ENCODE assay signal across 1 cellular context in the genomic region with DNA sequence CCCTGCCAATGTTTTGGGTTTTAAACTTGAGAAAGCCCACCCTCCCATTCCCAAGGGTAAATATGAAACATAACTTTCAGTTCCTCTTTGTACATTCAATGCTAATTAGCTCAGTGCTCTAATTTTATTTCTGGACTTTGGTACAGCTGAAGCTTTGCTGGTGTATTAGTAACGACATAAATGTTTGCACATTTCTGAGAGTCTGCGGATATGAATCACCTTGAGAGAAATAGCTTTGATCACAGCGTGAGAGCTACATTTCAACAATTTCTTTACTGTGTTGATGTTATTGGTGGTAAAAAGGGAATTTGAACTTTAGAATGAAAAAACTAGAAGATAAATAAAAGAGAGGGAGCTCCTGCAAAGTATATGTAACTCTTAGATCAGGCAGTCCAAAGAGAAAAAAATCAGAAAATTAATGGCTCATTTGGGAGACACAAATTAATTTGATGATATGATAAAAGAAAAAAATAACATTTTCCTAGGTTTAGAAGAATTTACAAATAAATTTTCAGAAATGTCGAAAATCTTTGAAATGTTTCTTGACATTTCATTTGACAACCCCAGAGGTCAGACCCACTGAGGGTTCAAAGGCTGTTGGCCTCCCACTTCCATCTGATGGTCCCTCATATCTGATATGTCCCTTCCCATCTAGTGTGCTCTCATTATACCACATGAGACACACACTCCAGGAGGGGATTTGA.
TF ChIP-seq lines count a peak whose summit lies in the region.

No MANE protein-coding gene starts in this region.

TF ChIP-seq in HepG2, 621 proteins besides CTCF, POLR2A, EP300 and RAD21 (continued from another document and continues in another):
- TF ChIP-seq, protein P1, sequence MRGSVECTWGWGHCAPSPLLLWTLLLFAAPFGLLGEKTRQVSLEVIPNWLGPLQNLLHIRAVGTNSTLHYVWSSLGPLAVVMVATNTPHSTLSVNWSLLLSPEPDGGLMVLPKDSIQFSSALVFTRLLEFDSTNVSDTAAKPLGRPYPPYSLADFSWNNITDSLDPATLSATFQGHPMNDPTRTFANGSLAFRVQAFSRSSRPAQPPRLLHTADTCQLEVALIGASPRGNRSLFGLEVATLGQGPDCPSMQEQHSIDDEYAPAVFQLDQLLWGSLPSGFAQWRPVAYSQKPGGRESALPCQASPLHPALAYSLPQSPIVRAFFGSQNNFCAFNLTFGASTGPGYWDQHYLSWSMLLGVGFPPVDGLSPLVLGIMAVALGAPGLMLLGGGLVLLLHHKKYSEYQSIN (CRISPR knock-in tag; IDR thresholded peaks at IDR 0.05; ENCODE audit: borderline replicate concordance), result no peak
- no peak for TF ChIP-seq POLR2AphosphoS5 (IDR thresholded peaks at IDR 0.05; ENCODE audit: low read depth, low read length)
- TF ChIP-seq, protein P2, sequence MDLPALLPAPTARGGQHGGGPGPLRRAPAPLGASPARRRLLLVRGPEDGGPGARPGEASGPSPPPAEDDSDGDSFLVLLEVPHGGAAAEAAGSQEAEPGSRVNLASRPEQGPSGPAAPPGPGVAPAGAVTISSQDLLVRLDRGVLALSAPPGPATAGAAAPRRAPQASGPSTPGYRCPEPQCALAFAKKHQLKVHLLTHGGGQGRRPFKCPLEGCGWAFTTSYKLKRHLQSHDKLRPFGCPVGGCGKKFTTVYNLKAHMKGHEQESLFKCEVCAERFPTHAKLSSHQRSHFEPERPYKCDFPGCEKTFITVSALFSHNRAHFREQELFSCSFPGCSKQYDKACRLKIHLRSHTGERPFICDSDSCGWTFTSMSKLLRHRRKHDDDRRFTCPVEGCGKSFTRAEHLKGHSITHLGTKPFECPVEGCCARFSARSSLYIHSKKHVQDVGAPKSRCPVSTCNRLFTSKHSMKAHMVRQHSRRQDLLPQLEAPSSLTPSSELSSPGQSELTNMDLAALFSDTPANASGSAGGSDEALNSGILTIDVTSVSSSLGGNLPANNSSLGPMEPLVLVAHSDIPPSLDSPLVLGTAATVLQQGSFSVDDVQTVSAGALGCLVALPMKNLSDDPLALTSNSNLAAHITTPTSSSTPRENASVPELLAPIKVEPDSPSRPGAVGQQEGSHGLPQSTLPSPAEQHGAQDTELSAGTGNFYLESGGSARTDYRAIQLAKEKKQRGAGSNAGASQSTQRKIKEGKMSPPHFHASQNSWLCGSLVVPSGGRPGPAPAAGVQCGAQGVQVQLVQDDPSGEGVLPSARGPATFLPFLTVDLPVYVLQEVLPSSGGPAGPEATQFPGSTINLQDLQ (CRISPR knock-in tag; IDR thresholded peaks at IDR 0.05), result no peak
- TF ChIP-seq RAD51 (IDR thresholded peaks at IDR 0.05; ENCODE audit: borderline replicate concordance), result no peak
- TF ChIP-seq, protein P3, sequence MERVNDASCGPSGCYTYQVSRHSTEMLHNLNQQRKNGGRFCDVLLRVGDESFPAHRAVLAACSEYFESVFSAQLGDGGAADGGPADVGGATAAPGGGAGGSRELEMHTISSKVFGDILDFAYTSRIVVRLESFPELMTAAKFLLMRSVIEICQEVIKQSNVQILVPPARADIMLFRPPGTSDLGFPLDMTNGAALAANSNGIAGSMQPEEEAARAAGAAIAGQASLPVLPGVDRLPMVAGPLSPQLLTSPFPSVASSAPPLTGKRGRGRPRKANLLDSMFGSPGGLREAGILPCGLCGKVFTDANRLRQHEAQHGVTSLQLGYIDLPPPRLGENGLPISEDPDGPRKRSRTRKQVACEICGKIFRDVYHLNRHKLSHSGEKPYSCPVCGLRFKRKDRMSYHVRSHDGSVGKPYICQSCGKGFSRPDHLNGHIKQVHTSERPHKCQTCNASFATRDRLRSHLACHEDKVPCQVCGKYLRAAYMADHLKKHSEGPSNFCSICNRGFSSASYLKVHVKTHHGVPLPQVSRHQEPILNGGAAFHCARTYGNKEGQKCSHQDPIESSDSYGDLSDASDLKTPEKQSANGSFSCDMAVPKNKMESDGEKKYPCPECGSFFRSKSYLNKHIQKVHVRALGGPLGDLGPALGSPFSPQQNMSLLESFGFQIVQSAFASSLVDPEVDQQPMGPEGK (CRISPR knock-in tag; IDR thresholded peaks at IDR 0.05), result no peak
- TF ChIP-seq, protein P4, sequence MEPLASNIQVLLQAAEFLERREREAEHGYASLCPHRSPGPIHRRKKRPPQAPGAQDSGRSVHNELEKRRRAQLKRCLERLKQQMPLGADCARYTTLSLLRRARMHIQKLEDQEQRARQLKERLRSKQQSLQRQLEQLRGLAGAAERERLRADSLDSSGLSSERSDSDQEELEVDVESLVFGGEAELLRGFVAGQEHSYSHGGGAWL (CRISPR knock-in tag; IDR thresholded peaks at IDR 0.05), result no peak
- TF ChIP-seq ZNF678 (CRISPR knock-in tag; IDR thresholded peaks at IDR 0.05), result no peak
- no peak for TF ChIP-seq HES4 (CRISPR knock-in tag; IDR thresholded peaks at IDR 0.05; ENCODE audit: borderline replicate concordance)
- TF ChIP-seq TAF15 (IDR thresholded peaks at IDR 0.05; ENCODE audit: low read depth, low read length, poor library complexity, severe bottlenecking), result no peak
- TF ChIP-seq, protein P5, sequence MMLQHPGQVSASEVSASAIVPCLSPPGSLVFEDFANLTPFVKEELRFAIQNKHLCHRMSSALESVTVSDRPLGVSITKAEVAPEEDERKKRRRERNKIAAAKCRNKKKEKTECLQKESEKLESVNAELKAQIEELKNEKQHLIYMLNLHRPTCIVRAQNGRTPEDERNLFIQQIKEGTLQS (CRISPR knock-in tag; IDR thresholded peaks at IDR 0.05), result peak; percentile 78; the same call in 1 of the 2 replicates
- no peak for TF ChIP-seq TARDBP (CRISPR knock-in tag; IDR thresholded peaks at IDR 0.05)
- 0 out of 2 replicates have a peak, but pooled peaks have one; percentile 7 for TF ChIP-seq ZSCAN25 (CRISPR knock-in tag; IDR thresholded peaks at IDR 0.05)
- no peak for TF ChIP-seq ZC3H4 (CRISPR knock-in tag; IDR thresholded peaks at IDR 0.05; ENCODE audit: borderline replicate concordance)
- no peak for TF ChIP-seq ZFP36L2 (CRISPR knock-in tag; IDR thresholded peaks at IDR 0.05)
- TF ChIP-seq ZNF563 (CRISPR knock-in tag; IDR thresholded peaks at IDR 0.05), result no peak
- no peak for TF ChIP-seq ISX (CRISPR knock-in tag; conservative IDR thresholded peaks at IDR 0.05)
- TF ChIP-seq JARID2 (CRISPR knock-in tag; IDR thresholded peaks at IDR 0.05; ENCODE audit: insufficient replicate concordance), result no peak
- TF ChIP-seq, protein P6, sequence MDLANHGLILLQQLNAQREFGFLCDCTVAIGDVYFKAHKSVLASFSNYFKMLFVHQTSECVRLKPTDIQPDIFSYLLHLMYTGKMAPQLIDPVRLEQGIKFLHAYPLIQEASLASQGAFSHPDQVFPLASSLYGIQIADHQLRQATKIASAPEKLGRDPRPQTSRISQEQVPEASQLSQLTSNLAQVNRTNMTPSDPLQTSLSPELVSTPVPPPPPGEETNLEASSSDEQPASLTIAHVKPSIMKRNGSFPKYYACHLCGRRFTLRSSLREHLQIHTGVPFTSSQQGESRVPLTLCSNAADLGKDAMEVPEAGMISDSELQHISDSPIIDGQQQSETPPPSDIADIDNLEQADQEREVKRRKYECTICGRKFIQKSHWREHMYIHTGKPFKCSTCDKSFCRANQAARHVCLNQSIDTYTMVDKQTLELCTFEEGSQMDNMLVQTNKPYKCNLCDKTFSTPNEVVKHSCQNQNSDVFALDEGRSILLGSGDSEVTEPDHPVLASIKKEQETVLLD (CRISPR knock-in tag; IDR thresholded peaks at IDR 0.05; ENCODE audit: low read depth), result no peak
- no peak; the same call in 1 of the 2 replicates for TF ChIP-seq NFYC (CRISPR knock-in tag; IDR thresholded peaks at IDR 0.05)
- TF ChIP-seq ZNF567 (CRISPR knock-in tag; IDR thresholded peaks at IDR 0.05; ENCODE audit: borderline replicate concordance), result no peak
- TF ChIP-seq, protein P7, sequence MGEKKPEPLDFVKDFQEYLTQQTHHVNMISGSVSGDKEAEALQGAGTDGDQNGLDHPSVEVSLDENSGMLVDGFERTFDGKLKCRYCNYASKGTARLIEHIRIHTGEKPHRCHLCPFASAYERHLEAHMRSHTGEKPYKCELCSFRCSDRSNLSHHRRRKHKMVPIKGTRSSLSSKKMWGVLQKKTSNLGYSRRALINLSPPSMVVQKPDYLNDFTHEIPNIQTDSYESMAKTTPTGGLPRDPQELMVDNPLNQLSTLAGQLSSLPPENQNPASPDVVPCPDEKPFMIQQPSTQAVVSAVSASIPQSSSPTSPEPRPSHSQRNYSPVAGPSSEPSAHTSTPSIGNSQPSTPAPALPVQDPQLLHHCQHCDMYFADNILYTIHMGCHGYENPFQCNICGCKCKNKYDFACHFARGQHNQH (CRISPR knock-in tag; IDR thresholded peaks at IDR 0.05), result peak; percentile 36; the same call in 1 of the 2 replicates
- TF ChIP-seq GPN1 (CRISPR knock-in tag; IDR thresholded peaks at IDR 0.05; ENCODE audit: borderline replicate concordance), result no peak
- TF ChIP-seq SOX13 (IDR thresholded peaks at IDR 0.05), result no peak
- TF ChIP-seq SOX13 (CRISPR knock-in tag; conservative IDR thresholded peaks at IDR 0.05 in 1 of 2, IDR thresholded peaks at IDR 0.05 in 1 of 2), result peak in 1 of 2 experiments; percentile 80; a peak in 2 of 4 replicates
- peak; percentile 23; the same call in 1 of the 2 replicates for TF ChIP-seq SIX1 (CRISPR knock-in tag; IDR thresholded peaks at IDR 0.05; ENCODE audit: borderline replicate concordance)
- no peak for TF ChIP-seq RNF2 (conservative IDR thresholded peaks at IDR 0.05; ENCODE audit: low read depth)
- no peak for TF ChIP-seq ZNF75D (CRISPR knock-in tag; IDR thresholded peaks at IDR 0.05; ENCODE audit: borderline replicate concordance)
- no peak; the same call in 1 of the 2 replicates for TF ChIP-seq POGZ (CRISPR knock-in tag; IDR thresholded peaks at IDR 0.05)
- TF ChIP-seq MTF2 (CRISPR knock-in tag; IDR thresholded peaks at IDR 0.05; ENCODE audit: borderline replicate concordance), result no peak
- TF ChIP-seq ZNF777 (CRISPR knock-in tag; IDR thresholded peaks at IDR 0.05), result no peak
- TF ChIP-seq, protein P8, sequence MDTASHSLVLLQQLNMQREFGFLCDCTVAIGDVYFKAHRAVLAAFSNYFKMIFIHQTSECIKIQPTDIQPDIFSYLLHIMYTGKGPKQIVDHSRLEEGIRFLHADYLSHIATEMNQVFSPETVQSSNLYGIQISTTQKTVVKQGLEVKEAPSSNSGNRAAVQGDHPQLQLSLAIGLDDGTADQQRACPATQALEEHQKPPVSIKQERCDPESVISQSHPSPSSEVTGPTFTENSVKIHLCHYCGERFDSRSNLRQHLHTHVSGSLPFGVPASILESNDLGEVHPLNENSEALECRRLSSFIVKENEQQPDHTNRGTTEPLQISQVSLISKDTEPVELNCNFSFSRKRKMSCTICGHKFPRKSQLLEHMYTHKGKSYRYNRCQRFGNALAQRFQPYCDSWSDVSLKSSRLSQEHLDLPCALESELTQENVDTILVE (CRISPR knock-in tag; IDR thresholded peaks at IDR 0.05), result no peak
- no peak for TF ChIP-seq KDM5B (CRISPR knock-in tag; IDR thresholded peaks at IDR 0.05; ENCODE audit: borderline replicate concordance)
- no peak; the same call in 1 of the 2 replicates for TF ChIP-seq GATAD2A (CRISPR knock-in tag; IDR thresholded peaks at IDR 0.05)
- TF ChIP-seq BORCS8-MEF2B (CRISPR knock-in tag; IDR thresholded peaks at IDR 0.05), result no peak
- TF ChIP-seq PLRG1 (conservative IDR thresholded peaks at IDR 0.05), result no peak
- no peak for TF ChIP-seq KAT2B (IDR thresholded peaks at IDR 0.05; ENCODE audit: borderline replicate concordance, low read depth, low read length)
- TF ChIP-seq PHF8 (CRISPR knock-in tag; IDR thresholded peaks at IDR 0.05), result no peak; the same call in 1 of the 2 replicates
- TF ChIP-seq MYNN (CRISPR knock-in tag; IDR thresholded peaks at IDR 0.05; ENCODE audit: low read depth), result no peak
- TF ChIP-seq HNRNPH1 (optimal IDR thresholded peaks at IDR 0.05; ENCODE audit: low read depth, low read length), result no peak
- TF ChIP-seq, protein P9, sequence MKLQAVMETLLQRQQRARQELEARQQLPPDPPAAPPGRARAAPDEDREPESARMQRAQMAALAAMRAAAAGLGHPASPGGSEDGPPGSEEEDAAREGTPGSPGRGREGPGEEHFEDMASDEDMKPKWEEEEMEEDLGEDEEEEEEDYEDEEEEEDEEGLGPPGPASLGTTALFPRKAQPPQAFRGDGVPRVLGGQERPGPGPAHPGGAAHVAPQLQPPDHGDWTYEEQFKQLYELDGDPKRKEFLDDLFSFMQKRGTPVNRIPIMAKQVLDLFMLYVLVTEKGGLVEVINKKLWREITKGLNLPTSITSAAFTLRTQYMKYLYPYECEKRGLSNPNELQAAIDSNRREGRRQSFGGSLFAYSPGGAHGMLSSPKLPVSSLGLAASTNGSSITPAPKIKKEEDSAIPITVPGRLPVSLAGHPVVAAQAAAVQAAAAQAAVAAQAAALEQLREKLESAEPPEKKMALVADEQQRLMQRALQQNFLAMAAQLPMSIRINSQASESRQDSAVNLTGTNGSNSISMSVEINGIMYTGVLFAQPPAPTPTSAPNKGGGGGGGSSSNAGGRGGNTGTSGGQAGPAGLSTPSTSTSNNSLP (IDR thresholded peaks at IDR 0.05; ENCODE audit: low read depth, low read length), result peak; percentile 99
- no peak for TF ChIP-seq MEIS2 (CRISPR knock-in tag; IDR thresholded peaks at IDR 0.05)
- no peak for TF ChIP-seq ZNF607 (CRISPR knock-in tag; IDR thresholded peaks at IDR 0.05; ENCODE audit: borderline replicate concordance)
- TF ChIP-seq HNF4G (IDR thresholded peaks at IDR 0.05; ENCODE audit: borderline replicate concordance, low read depth, low read length), result peak; percentile 78; the same call in 1 of the 2 replicates
- 0 out of 2 replicates have a peak, but pooled peaks have one; percentile 53 for TF ChIP-seq HNF4G (CRISPR knock-in tag; IDR thresholded peaks at IDR 0.05; ENCODE audit: borderline replicate concordance, low read depth)
- TF ChIP-seq RFX3 (CRISPR knock-in tag; IDR thresholded peaks at IDR 0.05), result no peak
- no peak for TF ChIP-seq TSC22D2 (CRISPR knock-in tag; IDR thresholded peaks at IDR 0.05; ENCODE audit: borderline replicate concordance)
- TF ChIP-seq TCF7L2 (IDR thresholded peaks at IDR 0.05; ENCODE audit: low read depth, low read length), result peak; percentile 69
- TF ChIP-seq, protein P10, sequence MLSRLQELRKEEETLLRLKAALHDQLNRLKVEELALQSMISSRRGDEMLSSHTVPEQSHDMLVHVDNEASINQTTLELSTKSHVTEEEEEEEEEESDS (CRISPR knock-in tag; IDR thresholded peaks at IDR 0.05; ENCODE audit: borderline replicate concordance), result no peak
- TF ChIP-seq KDM6A (CRISPR knock-in tag; IDR thresholded peaks at IDR 0.05; ENCODE audit: low read depth), result peak; percentile 96
- TF ChIP-seq ZNF790 (CRISPR knock-in tag; IDR thresholded peaks at IDR 0.05; ENCODE audit: borderline replicate concordance), result no peak
- peak; percentile 9; the same call in 1 of the 2 replicates for TF ChIP-seq SALL1 (CRISPR knock-in tag; IDR thresholded peaks at IDR 0.05)
- TF ChIP-seq, protein P11, sequence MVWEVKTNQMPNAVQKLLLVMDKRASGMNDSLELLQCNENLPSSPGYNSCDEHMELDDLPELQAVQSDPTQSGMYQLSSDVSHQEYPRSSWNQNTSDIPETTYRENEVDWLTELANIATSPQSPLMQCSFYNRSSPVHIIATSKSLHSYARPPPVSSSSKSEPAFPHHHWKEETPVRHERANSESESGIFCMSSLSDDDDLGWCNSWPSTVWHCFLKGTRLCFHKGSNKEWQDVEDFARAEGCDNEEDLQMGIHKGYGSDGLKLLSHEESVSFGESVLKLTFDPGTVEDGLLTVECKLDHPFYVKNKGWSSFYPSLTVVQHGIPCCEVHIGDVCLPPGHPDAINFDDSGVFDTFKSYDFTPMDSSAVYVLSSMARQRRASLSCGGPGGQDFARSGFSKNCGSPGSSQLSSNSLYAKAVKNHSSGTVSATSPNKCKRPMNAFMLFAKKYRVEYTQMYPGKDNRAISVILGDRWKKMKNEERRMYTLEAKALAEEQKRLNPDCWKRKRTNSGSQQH (CRISPR knock-in tag; IDR thresholded peaks at IDR 0.05; ENCODE audit: low read depth), result no peak
- TF ChIP-seq ZNF354B (CRISPR knock-in tag; IDR thresholded peaks at IDR 0.05), result no peak
- TF ChIP-seq STAT5B (CRISPR knock-in tag; IDR thresholded peaks at IDR 0.05), result no peak
- 0 out of 2 replicates have a peak, but pooled peaks have one; percentile 50 for TF ChIP-seq NAIF1 (CRISPR knock-in tag; IDR thresholded peaks at IDR 0.05; ENCODE audit: borderline replicate concordance)
